In genomic region chr7:150060259-150061221, GRCh38 we compare ENCODE assay signal across 8 cellular contexts.
DNase-seq lines count a peak whose midpoint lies in the region; ATAC-seq and TF ChIP-seq lines count a peak whose summit lies in the region.
"Not testable (repeated sequence)": the region's sequence is repeated elsewhere in the genome, so short reads cannot be mapped to it uniquely, and the experiment has no call there.

No MANE protein-coding gene starts in this region.

- H3K4me1 Mint-ChIP-seq in Caco-2 (ENCODE audit: low read depth, unreplicated experiment); activated T-helper 1 cell treated with anti-CD3 and anti-CD28 coated beads, Interleukin-12 subunit alpha, Interleukin-12 subunit beta, Interleukin-2, Interleukin-4 antibody, amounts not matched to agents 30 ng/mL and 10 ng/mL and 1 ng/mL, durations not matched to agents 14 hours and 24 hours and 36 hours (ENCODE audit: low read depth); osteocyte (ENCODE audit: unreplicated experiment): not testable (repeated sequence)

- not testable (repeated sequence) for H3K9me3 ChIP-seq in Caco-2

- not testable (repeated sequence) for H3K4me3 ChIP-seq in Caco-2 (ENCODE audit: low read depth, low read length); fibroblast of the aortic adventitia (ENCODE audit: low read depth, low read length)

- not testable (repeated sequence) for H3K27me3 Mint-ChIP-seq in Caco-2 (ENCODE audit: insufficient read depth, unreplicated experiment); osteocyte (ENCODE audit: unreplicated experiment)
- peaks cover 16% of the 10 kb centered on the region for H3K27me3 Mint-ChIP-seq in activated T-helper 1 cell treated with anti-CD3 and anti-CD28 coated beads, Interleukin-12 subunit alpha, Interleukin-12 subunit beta, Interleukin-2, Interleukin-4 antibody, amounts not matched to agents 30 ng/mL and 10 ng/mL and 1 ng/mL, durations not matched to agents 14 hours and 24 hours and 36 hours (ENCODE audit: insufficient read depth)

- not testable (repeated sequence) for H3K4me3 Mint-ChIP-seq in Caco-2 (ENCODE audit: unreplicated experiment); activated T-helper 1 cell treated with anti-CD3 and anti-CD28 coated beads, Interleukin-12 subunit alpha, Interleukin-12 subunit beta, Interleukin-2, Interleukin-4 antibody, amounts not matched to agents 30 ng/mL and 10 ng/mL and 1 ng/mL, durations not matched to agents 14 hours and 24 hours and 36 hours; osteocyte (ENCODE audit: unreplicated experiment)

- TF ChIP-seq CTCF in Caco-2 (IDR thresholded peaks at IDR 0.05; ENCODE audit: insufficient read depth in 1 of 2, low read depth in 1 of 2, low read length in 1 of 2, severe bottlenecking in 1 of 2, unreplicated experiment in 1 of 2), result peak; percentile 11 to 15
- TF ChIP-seq CTCF in fibroblast of the aortic adventitia (IDR thresholded peaks at IDR 0.05; ENCODE audit: insufficient read depth, low read length), result peak; percentile 17
- peak; percentile 41 for TF ChIP-seq CTCF in osteocyte (IDR thresholded peaks at IDR 0.05)

- H3K4me1 ChIP-seq in Caco-2, result not testable (repeated sequence)

- peak; percentile 65 to 76 for DNase-seq in Caco-2
- DNase-seq in T follicular helper cell (ENCODE audit: low read depth), result peak; percentile 74
- peak; percentile 77 for DNase-seq in activated T-helper 1 cell treated with anti-CD3 and anti-CD28 coated beads, Interleukin-12 subunit alpha, Interleukin-12 subunit beta, Interleukin-2, Interleukin-4 antibody, amounts not matched to agents 30 ng/mL and 10 ng/mL and 1 ng/mL, durations not matched to agents 14 hours and 24 hours and 36 hours (ENCODE audit: low spot score)
- DNase-seq in fibroblast of the aortic adventitia (ENCODE audit: low read depth); osteocyte (ENCODE audit: extremely low spot score, unreplicated experiment): not testable (repeated sequence)
- peak; percentile 82 for DNase-seq in stimulated activated CD8-positive, alpha-beta memory T cell treated with anti-CD3 and anti-CD28 coated beads, Interleukin-4, amount 100 ng/mL, for 24 hours (ENCODE audit: low read depth)

- intact Hi-C loops in Caco-2 (cut with micrococcal nuclease; ENCODE audit: unreplicated experiment); activated T-helper 1 cell treated with anti-CD3 and anti-CD28 coated beads, Interleukin-12 subunit alpha, Interleukin-12 subunit beta, Interleukin-2, Interleukin-4 antibody, amounts not matched to agents 30 ng/mL and 10 ng/mL and 1 ng/mL, durations not matched to agents 14 hours and 24 hours and 36 hours (cut with micrococcal nuclease): not testable (repeated sequence)

- H3K36me3 Mint-ChIP-seq in Caco-2 (ENCODE audit: insufficient read depth, unreplicated experiment); activated T-helper 1 cell treated with anti-CD3 and anti-CD28 coated beads, Interleukin-12 subunit alpha, Interleukin-12 subunit beta, Interleukin-2, Interleukin-4 antibody, amounts not matched to agents 30 ng/mL and 10 ng/mL and 1 ng/mL, durations not matched to agents 14 hours and 24 hours and 36 hours (ENCODE audit: low read depth); osteocyte (ENCODE audit: unreplicated experiment): not testable (repeated sequence)

- H3K27ac Mint-ChIP-seq in Caco-2 (ENCODE audit: unreplicated experiment); activated T-helper 1 cell treated with anti-CD3 and anti-CD28 coated beads, Interleukin-12 subunit alpha, Interleukin-12 subunit beta, Interleukin-2, Interleukin-4 antibody, amounts not matched to agents 30 ng/mL and 10 ng/mL and 1 ng/mL, durations not matched to agents 14 hours and 24 hours and 36 hours; osteocyte (ENCODE audit: unreplicated experiment): not testable (repeated sequence)

- H3K9me3 Mint-ChIP-seq in Caco-2 (ENCODE audit: unreplicated experiment); activated T-helper 1 cell treated with anti-CD3 and anti-CD28 coated beads, Interleukin-12 subunit alpha, Interleukin-12 subunit beta, Interleukin-2, Interleukin-4 antibody, amounts not matched to agents 30 ng/mL and 10 ng/mL and 1 ng/mL, durations not matched to agents 14 hours and 24 hours and 36 hours; osteocyte (ENCODE audit: unreplicated experiment): not testable (repeated sequence)

- BruUV-seq in Caco-2 (replicated peaks; lab: Mats Ljungman, UMichigan), result not testable (repeated sequence)

- ATAC-seq in GM19463 (IDR thresholded peaks at IDR 0.05; ENCODE audit: unreplicated experiment) (peak; percentile 99), HG03045 (IDR thresholded peaks at IDR 0.05; ENCODE audit: unreplicated experiment) (peak; percentile 98)

- POLR2A ChIA-PET in Caco-2 (lab: Charles Lee), result not testable (repeated sequence)

- not testable (repeated sequence) for H3K36me3 ChIP-seq in Caco-2 (ENCODE audit: control insufficient read depth, insufficient read depth, low read length)

- H3K27me3 ChIP-seq in Caco-2 (replicated peaks; ENCODE audit: control insufficient read depth, insufficient read depth, low read length), result not testable (repeated sequence)

- CTCF ChIA-PET in Caco-2 (lab: Charles Lee), result not testable (repeated sequence)
